1 cellular context compared by ENCODE assay signal in genomic region chr17:8709006-8709405, GRCh38.
TF ChIP-seq lines count a peak whose summit lies in the region.

No MANE protein-coding gene starts in this region.

TF ChIP-seq in endothelial cell of umbilical vein, 7 proteins besides CTCF, POLR2A, EP300 and RAD21:
- TF ChIP-seq JUN (IDR thresholded peaks at IDR 0.05; ENCODE audit: borderline replicate concordance, insufficient read depth, insufficient read length, low read depth) (no peak), GATA2 (IDR thresholded peaks at IDR 0.05; ENCODE audit: insufficient read depth, insufficient read length, low read depth, low read length) (peak; percentile 44)
